In the genomic region with DNA sequence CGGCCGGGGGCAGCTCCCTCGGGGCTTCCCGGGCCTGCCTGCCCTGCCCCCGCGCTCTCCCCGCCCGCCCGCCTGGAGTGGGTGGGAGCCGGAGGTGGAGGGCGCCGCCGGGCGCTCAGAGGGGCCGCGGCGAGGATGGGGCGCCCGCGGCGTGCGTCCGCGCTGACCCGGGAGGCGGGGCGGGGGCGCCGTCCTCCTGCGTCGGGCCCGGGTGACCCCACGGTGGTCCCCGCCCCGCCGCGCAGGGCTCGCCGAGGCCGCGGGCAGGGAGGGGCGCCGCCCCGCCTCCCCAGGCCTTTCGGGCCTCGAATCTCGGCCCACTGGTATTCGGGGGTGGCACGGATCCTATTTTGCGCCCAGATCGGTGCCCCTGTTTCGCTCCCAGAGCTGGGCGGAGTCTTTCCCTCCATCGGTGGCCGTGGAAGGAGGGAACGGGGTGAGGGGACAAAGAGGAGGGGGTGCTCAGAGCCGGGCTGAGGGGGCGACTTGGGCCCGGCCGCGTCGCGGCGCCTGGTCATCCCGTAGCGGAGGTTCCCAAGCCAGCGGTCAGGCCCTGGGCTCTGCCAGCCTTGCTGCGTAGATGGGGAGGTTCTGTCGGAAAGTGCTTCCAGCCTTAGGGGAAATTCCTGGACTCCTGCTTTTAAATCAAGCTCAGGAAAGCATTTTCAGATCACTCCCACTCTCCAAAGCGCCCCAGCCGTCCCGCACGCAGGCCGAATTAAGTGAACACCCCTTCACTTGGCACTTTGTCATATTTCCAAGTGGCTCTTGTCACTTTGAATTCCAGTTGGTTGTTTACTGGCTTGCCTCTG, we compare ENCODE assay signal across 8 cellular contexts. TPM values are rescaled to one million over a fixed set of nuclear protein-coding genes. Genes with fewer than 3 reads are reported as not detected.
DNase-seq lines count a peak whose midpoint lies in the region; ATAC-seq lines count a peak whose summit lies in the region.

No MANE protein-coding gene starts in this region.

- H3K27ac ChIP-seq in epithelial cell of prostate: peak overlapping the region; percentile 92
- H3K27ac ChIP-seq in temporal lobe (ENCODE audit: low read depth, low read length): peak overlapping the region; percentile 91

- peaks cover 21% of the 10 kb centered on the region for H3K4me1 Mint-ChIP-seq in T-helper 1 cell treated with Interleukin-12 subunit alpha and Interleukin-12 subunit beta and Interleukin-4 antibody, amounts not matched to agents 30 μg/mL and 1 μg/mL, for 36 hours (ENCODE audit: low read depth)

- H3K36me3 Mint-ChIP-seq in T-helper 1 cell treated with Interleukin-12 subunit alpha and Interleukin-12 subunit beta and Interleukin-4 antibody, amounts not matched to agents 30 μg/mL and 1 μg/mL, for 36 hours (ENCODE audit: low read depth): peaks cover 1% of the 10 kb centered on the region

- H3K4me3 Mint-ChIP-seq in T-helper 1 cell treated with Interleukin-12 subunit alpha and Interleukin-12 subunit beta and Interleukin-4 antibody, amounts not matched to agents 30 μg/mL and 1 μg/mL, for 36 hours: peak overlapping the region; percentile 62

- DNase-seq in DMS53 treated with DMSO at 0.1 percent for 48 hours (lab: John Stamatoyannopoulos, UW; ENCODE audit: unreplicated experiment) (peak; percentile 47), epithelial cell of prostate (ENCODE audit: low read depth, low spot score) (no peak), midbrain (lab: John Stamatoyannopoulos, UW) (peak; percentile 67), COR-L47 (lab: John Stamatoyannopoulos, UW) (no peak)

- H3K27ac Mint-ChIP-seq in T-helper 1 cell treated with Interleukin-12 subunit alpha and Interleukin-12 subunit beta and Interleukin-4 antibody, amounts not matched to agents 30 μg/mL and 1 μg/mL, for 36 hours: no peak overlapping the region

- H3K27me3 Mint-ChIP-seq in T-helper 1 cell treated with Interleukin-12 subunit alpha and Interleukin-12 subunit beta and Interleukin-4 antibody, amounts not matched to agents 30 μg/mL and 1 μg/mL, for 36 hours (ENCODE audit: low read depth): no peaks in the 10 kb centered on the region

- H3K9me3 Mint-ChIP-seq in T-helper 1 cell treated with Interleukin-12 subunit alpha and Interleukin-12 subunit beta and Interleukin-4 antibody, amounts not matched to agents 30 μg/mL and 1 μg/mL, for 36 hours: no peaks in the 10 kb centered on the region

- ATAC-seq in GM19452 (IDR thresholded peaks at IDR 0.05; ENCODE audit: unreplicated experiment): peak; percentile 52
- peak; percentile 56 for ATAC-seq in HG03457 (IDR thresholded peaks at IDR 0.05; ENCODE audit: unreplicated experiment)

RNA-seq across cellular contexts. Expression of gene PATJ, which starts 0.5 kb away (rescaled TPM):
- 13.5 TPM for total RNA-seq in temporal lobe

RNA-seq across cellular contexts. Expression of gene TM2D1, which starts 17.9 kb away (rescaled TPM):
- total RNA-seq in temporal lobe: 54.6 TPM

Comparison
In these comparisons a context has a peak if more than half of its experiments do, and no peak if none do; other contexts are left out.
1. DNase-seq: peak in DMS53 treated with DMSO at 0.1 percent for 48 hours (single experiment) and midbrain (single experiment); none in epithelial cell of prostate (single experiment) and COR-L47 (single experiment).